Comparison of ENCODE assay signal across 24 cellular contexts in genomic region chr4:143240920-143241319, GRCh38.
"Had no signal": no experiment of that assay in that cellular context is flagged by ENCODE, and none has a peak within 500 bp of the region (broad histone marks: within the 10 kb centered on the region; RNA-seq: fewer than 3 reads in every experiment).

No MANE protein-coding gene starts in this region.

- H3K27ac Mint-ChIP-seq: activated B cell treated with CpG ODN at 0.5 μM for 24 hours; activated CD4-positive, alpha-beta T cell treated with anti-CD3 and anti-CD28 coated beads for 36 hours; activated naive CD8-positive, alpha-beta T cell; activated T-cell treated with anti-CD3 and anti-CD28 coated beads, Interleukin-2, amount 50 U/mL, for 24 hours; activated T-helper 17 cell treated with anti-CD3 and anti-CD28 coated beads, Interleukin-2, amount 50 U/mL, for 72 hours; endodermal cell; mesothelial cell of epicardium; natural killer cell had no signal

- H3K4me3 Mint-ChIP-seq: activated B cell treated with CpG ODN at 0.5 μM for 24 hours; activated CD4-positive, alpha-beta T cell treated with anti-CD3 and anti-CD28 coated beads for 36 hours; activated naive CD8-positive, alpha-beta T cell; activated T-cell treated with anti-CD3 and anti-CD28 coated beads, Interleukin-2, amount 50 U/mL, for 24 hours; activated T-helper 17 cell treated with anti-CD3 and anti-CD28 coated beads, Interleukin-2, amount 50 U/mL, for 72 hours; endodermal cell; mesothelial cell of epicardium; natural killer cell had no signal

- H3K36me3 Mint-ChIP-seq: natural killer cell had no signal

- H3K36me3 ChIP-seq: left lung, prostate gland, tibial artery had no signal

- H3K9me3 Mint-ChIP-seq: natural killer cell had no signal

- H3K27me3 Mint-ChIP-seq: activated B cell treated with CpG ODN at 0.5 μM for 24 hours; activated CD4-positive, alpha-beta T cell treated with anti-CD3 and anti-CD28 coated beads for 36 hours; activated naive CD8-positive, alpha-beta T cell; activated T-cell treated with anti-CD3 and anti-CD28 coated beads, Interleukin-2, amount 50 U/mL, for 24 hours had no signal

- H3K27ac ChIP-seq: coronary artery, foreskin keratinocyte, left lung, prostate gland, tibial artery had no signal

- H3K4me3 ChIP-seq: coronary artery, left lung, prostate gland, tibial artery had no signal

- H3K27me3 ChIP-seq: foreskin keratinocyte, left lung, tibial artery had no signal

- H3K4me1 Mint-ChIP-seq: activated B cell treated with CpG ODN at 0.5 μM for 24 hours; activated CD4-positive, alpha-beta T cell treated with anti-CD3 and anti-CD28 coated beads for 36 hours; activated T-helper 17 cell treated with anti-CD3 and anti-CD28 coated beads, Interleukin-2, amount 50 U/mL, for 72 hours; endodermal cell; natural killer cell had no signal

- DNase-seq: activated B cell treated with CpG ODN at 0.5 μM for 24 hours; activated CD4-positive, alpha-beta T cell treated with anti-CD3 and anti-CD28 coated beads for 36 hours; activated CD4-positive, alpha-beta T cell treated with anti-CD3 and anti-CD28 coated beads, Interleukin-2, amount 50 U/mL, for 4 hours; activated CD8-positive, alpha-beta memory T cell treated with anti-CD3 and anti-CD28 coated beads for 24 hours; activated CD8-positive, alpha-beta memory T cell treated with anti-CD3 and anti-CD28 coated beads, Interleukin-2, amount 50 U/mL, for 4 hours; activated naive CD4-positive, alpha-beta T cell; activated T-cell treated with anti-CD3 and anti-CD28 coated beads, Interleukin-2, amount 50 U/mL, for 24 hours; amniotic stem cell; endodermal cell; foreskin keratinocyte; glutamatergic neuron; hippocampal formation; kidney glomerular epithelial cell; left lung; natural killer cell; stimulated activated CD4-positive, alpha-beta T cell treated with anti-CD3 and anti-CD28 coated beads, Interleukin-4, amount 100 ng/mL, for 24 hours; stimulated activated naive CD4-positive, alpha-beta T cell treated with Interleukin-2 at 50 U/mL for 16 hours; substantia nigra; tibial artery had no signal

- H3K9me3 ChIP-seq: left lung, prostate gland, tibial artery had no signal

- H3K4me1 ChIP-seq: left lung, prostate gland, tibial artery had no signal
